Comparison of ENCODE assay signal across 16 cellular contexts in the genomic region with DNA sequence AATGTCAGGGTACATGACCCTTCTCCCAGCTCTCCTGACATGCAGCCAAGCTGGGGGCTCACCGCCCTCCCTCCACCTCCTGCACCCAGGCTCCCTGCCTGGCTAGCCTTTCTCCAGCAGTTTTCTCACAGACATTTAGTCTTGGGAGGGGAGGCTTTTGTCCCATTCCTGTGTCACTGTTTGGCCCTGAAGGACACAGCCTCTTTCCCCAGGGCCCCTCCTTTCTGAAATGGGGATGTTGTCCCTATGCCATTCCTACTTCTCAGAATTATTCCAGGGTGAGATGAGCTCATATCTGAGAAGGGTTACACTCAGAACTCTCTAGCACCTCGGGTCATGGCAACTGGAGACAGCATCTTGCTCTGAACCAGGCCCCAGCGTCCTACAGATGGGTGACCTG. TPM values are rescaled to one million over a fixed set of nuclear protein-coding genes. Genes with fewer than 3 reads are reported as not detected.
DNase-seq lines count a peak whose midpoint lies in the region; ATAC-seq, FAIRE-seq and TF ChIP-seq lines count a peak whose summit lies in the region.
"Had no signal": no experiment of that assay in that cellular context is flagged by ENCODE, and none has a peak within 500 bp of the region (broad histone marks: within the 10 kb centered on the region; RNA-seq: fewer than 3 reads in every experiment).

No MANE protein-coding gene starts in this region.

- H3K27ac ChIP-seq in left ventricle myocardium inferior (replicated peaks) = peak overlapping the region; percentile 76
- peak overlapping the region; percentile 39 for H3K27ac ChIP-seq in iPS-20b (ENCODE audit: low read length)
- peak overlapping the region; percentile 86 for H3K27ac ChIP-seq in rectal smooth muscle tissue (ENCODE audit: low read depth, low read length)
- no peak overlapping the region for H3K27ac ChIP-seq in brain microvascular endothelial cell

- in situ Hi-C loops in brain microvascular endothelial cell (cut with HindIII; ENCODE audit: low pct_ligation_motif_present, low sequenced_read_pairs) = no loop called here

- no peak overlapping the region for H3K4me3 ChIP-seq in left ventricle myocardium inferior
- no peak overlapping the region for H3K4me3 ChIP-seq in iPS-20b (ENCODE audit: low read length)
- no peak overlapping the region for H3K4me3 ChIP-seq in rectal smooth muscle tissue (ENCODE audit: low read length)
- H3K4me3 ChIP-seq in brain microvascular endothelial cell (ENCODE audit: low read depth, low read length) = no peak overlapping the region

- DNase-seq in left ventricle myocardium inferior (no peak), Right ventricle myocardium superior (no peak), brain microvascular endothelial cell (no peak), NCI-H2107 (lab: John Stamatoyannopoulos, UW) (no peak), D721Med (ENCODE audit: insufficient read length, low spot score) (no peak)
- DNase-seq: activated CD4-positive, CD25-positive, alpha-beta regulatory T cell; activated CD8-positive, alpha-beta memory T cell treated with anti-CD3 and anti-CD28 coated beads, Interleukin-2, amount 50 U/mL, for 48 hours; activated naive CD8-positive, alpha-beta T cell treated with anti-CD3 and anti-CD28 coated beads for 36 hours; midbrain; NCI-H2171 treated with DMSO at 0.1 percent for 48 hours; stimulated activated CD4-positive, alpha-beta T cell treated with anti-CD3 and anti-CD28 coated beads, Interleukin-4, amount 100 ng/mL, for 24 hours; stimulated activated naive B cell treated with anti-CD40 and anti-IgM and Interleukin-4, amounts not matched to agents 10 μg/mL and 1 μg/mL and 100 μg/mL, for 72 hours; SW 1271 had no signal

- H3K27me3 ChIP-seq in left ventricle myocardium inferior (ENCODE audit: low read depth) (no peaks in the 10 kb centered on the region), iPS-20b (ENCODE audit: insufficient read depth, low read length) (no peaks in the 10 kb centered on the region), rectal smooth muscle tissue (ENCODE audit: control insufficient read depth, insufficient read depth, low read length) (no peaks in the 10 kb centered on the region), brain microvascular endothelial cell (replicated peaks) (no peaks in the 10 kb centered on the region)

- ATAC-seq in Right ventricle myocardium superior (ENCODE audit: poor library complexity) (no peak), HG03457 (IDR thresholded peaks at IDR 0.05; ENCODE audit: unreplicated experiment) (no peak)
- ATAC-seq: stimulated activated naive B cell treated with anti-CD40 and anti-IgM and Interleukin-4, amounts not matched to agents 10 μg/mL and 1 μg/mL and 100 μg/mL, for 72 hours had no signal

- H3K36me3 ChIP-seq in left ventricle myocardium inferior (no peaks in the 10 kb centered on the region), iPS-20b (ENCODE audit: insufficient read depth, low read depth, low read length) (no peaks in the 10 kb centered on the region), rectal smooth muscle tissue (ENCODE audit: control insufficient read depth, insufficient read depth, low read length) (no peaks in the 10 kb centered on the region), brain microvascular endothelial cell (replicated peaks) (no peaks in the 10 kb centered on the region)

- FAIRE-seq in D721Med (lab: Jason Lieb, UNC) = no peak

- TF ChIP-seq CTCF in left ventricle myocardium inferior (IDR thresholded peaks at IDR 0.05; ENCODE audit: borderline replicate concordance) = no peak
- TF ChIP-seq CTCF in brain microvascular endothelial cell (IDR thresholded peaks at IDR 0.05; ENCODE audit: low read depth, low read length, missing control alignments) = no peak
- no peak for TF ChIP-seq CTCF in D721Med (IDR thresholded peaks at IDR 0.05; ENCODE audit: insufficient read depth, missing control alignments)

- intact Hi-C loops in left ventricle myocardium inferior (cut with micrococcal nuclease) = no loop called here
- intact Hi-C loops in Right ventricle myocardium superior (cut with DNase I) = no loop called here

- H3K9me3 ChIP-seq in left ventricle myocardium inferior (replicated peaks) (no peaks in the 10 kb centered on the region), iPS-20b (ENCODE audit: insufficient read depth, low read depth, low read length) (no peaks in the 10 kb centered on the region)

- H3K9ac ChIP-seq in iPS-20b (ENCODE audit: low read depth, low read length) = peak overlapping the region; percentile 9; the same call in 1 of the 2 replicates
- H3K9ac ChIP-seq in rectal smooth muscle tissue (ENCODE audit: low read length) = no peak overlapping the region

- H3K4me1 ChIP-seq in left ventricle myocardium inferior (peaks cover 72% of the 10 kb centered on the region), iPS-20b (ENCODE audit: insufficient read depth, low read length) (peaks cover 22% of the 10 kb centered on the region), rectal smooth muscle tissue (ENCODE audit: control insufficient read depth, insufficient read depth, low read length) (peaks cover 8% of the 10 kb centered on the region)

RNA-seq across cellular contexts. Expression of gene MRPL33, which starts 47.3 kb away (rescaled TPM):
- total RNA-seq in left ventricle myocardium inferior = 390 TPM
- 356 TPM for total RNA-seq in Right ventricle myocardium superior
